Comparison of ENCODE assay signal across 1 cellular context in the genomic region with DNA sequence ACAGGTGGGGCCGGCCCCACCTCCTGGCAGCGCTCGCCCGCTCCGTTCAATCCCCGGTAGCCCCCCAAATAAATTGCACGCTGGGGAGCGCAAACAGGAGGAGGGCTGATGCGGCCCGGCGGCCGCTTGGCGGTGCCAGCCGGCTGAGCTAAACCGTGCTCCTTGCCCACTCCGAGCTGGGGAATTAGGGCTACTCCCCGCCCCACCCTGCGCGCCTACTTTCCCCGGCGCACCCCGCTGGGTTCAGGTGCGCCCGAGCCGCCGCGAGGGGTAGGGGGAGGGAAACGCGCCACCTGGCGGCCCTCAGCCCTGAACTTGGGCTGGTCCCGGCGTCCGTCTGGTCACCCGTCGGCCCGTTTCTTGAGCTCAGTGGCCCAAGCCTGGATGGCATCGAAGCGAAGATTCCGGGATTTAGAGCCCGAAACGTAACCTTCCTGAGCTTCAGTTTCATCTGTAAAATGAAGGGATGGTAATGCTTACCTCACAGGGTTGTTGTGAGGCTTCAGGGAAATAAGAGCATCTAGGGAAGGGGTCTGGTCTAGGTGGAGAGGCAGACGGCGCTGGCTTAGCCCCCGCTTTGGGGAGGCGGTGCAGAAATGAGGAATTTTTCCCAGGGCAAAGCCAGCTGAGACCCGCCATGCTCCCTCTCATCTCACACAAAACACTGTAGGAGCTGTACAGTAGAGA.
TF ChIP-seq lines count a peak whose summit lies in the region.

No MANE protein-coding gene starts in this region.

TF ChIP-seq in HepG2, 621 proteins besides CTCF, POLR2A, EP300 and RAD21 (continued from another document and continues in another):
- TF ChIP-seq, protein P1, sequence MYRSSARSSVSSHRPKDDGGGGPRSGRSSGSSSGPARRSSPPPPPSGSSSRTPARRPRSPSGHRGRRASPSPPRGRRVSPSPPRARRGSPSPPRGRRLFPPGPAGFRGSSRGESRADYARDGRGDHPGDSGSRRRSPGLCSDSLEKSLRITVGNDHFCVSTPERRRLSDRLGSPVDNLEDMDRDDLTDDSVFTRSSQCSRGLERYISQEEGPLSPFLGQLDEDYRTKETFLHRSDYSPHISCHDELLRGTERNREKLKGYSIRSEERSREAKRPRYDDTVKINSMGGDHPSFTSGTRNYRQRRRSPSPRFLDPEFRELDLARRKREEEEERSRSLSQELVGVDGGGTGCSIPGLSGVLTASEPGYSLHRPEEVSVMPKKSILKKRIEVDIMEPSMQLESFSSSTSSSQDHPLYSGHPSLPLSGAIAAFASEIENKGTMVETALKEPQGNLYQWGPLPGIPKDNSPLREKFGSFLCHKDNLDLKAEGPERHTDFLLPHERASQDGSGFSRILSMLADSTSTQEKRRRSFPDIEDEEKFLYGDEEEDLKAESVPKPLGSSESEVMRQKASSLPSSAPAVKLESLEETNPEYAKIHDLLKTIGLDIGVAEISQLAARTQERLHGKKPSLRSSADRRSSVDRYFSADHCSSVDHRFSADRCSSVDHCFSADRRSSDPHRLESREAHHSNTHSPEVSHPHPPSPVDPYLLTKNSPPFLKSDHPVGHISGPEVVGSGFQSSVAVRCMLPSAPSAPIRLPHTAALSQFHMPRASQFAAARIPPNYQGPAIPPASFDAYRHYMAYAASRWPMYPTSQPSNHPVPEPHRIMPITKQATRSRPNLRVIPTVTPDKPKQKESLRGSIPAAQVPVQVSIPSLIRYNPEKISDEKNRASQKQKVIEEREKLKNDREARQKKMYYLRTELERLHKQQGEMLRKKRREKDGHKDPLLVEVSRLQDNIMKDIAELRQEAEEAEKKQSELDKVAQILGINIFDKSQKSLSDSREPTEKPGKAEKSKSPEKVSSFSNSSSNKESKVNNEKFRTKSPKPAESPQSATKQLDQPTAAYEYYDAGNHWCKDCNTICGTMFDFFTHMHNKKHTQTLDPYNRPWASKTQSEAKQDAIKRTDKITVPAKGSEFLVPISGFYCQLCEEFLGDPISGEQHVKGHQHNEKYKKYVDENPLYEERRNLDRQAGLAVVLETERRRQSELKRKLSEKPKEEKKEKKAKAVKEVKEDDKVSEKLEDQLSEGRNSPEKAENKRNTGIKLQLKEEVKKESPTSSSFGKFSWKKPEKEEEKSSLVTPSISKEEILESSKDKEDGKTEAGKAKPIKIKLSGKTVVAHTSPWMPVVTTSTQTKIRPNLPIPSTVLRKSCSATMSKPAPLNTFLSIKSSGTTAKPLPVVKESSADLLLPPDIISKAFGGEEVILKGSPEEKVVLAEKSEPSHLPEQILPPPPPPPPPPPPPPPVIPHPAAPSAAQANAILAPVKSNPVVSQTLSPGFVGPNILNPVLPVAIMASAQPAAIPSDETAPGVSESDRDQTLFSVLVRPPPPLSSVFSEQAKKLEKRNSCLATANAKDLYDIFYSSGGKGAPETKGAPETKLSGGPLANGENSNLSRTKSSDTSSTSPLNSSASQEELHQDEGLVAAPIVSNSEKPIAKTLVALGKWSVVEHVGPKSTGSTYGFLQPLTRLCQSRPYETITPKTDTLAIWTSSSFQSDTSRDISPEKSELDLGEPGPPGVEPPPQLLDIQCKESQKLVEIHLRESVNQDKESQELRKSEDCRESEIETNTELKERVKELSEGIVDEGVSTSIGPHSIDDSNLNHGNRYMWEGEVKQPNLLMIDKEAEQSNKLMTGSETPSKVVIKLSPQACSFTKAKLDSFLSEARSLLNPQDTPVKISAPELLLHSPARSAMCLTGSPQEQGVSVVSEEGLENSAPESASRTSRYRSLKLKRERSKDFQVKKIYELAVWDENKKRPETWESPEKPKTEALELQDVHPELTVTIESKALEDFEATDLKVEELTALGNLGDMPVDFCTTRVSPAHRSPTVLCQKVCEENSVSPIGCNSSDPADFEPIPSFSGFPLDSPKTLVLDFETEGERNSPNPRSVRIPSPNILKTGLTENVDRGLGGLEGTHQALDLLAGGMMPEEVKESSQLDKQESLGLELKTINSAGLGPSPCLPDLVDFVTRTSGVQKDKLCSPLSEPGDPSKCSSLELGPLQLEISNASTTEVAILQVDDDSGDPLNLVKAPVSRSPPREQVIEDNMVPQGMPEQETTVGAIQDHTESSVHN (CRISPR knock-in tag; IDR thresholded peaks at IDR 0.05) = no peak
- TF ChIP-seq ZNF274 (CRISPR knock-in tag; IDR thresholded peaks at IDR 0.05) (no peak), ZKSCAN1 (IDR thresholded peaks at IDR 0.05; ENCODE audit: low read length) (no peak), TAF1 (CRISPR knock-in tag; IDR thresholded peaks at IDR 0.05) (no peak), GATAD2A (CRISPR knock-in tag; IDR thresholded peaks at IDR 0.05) (peak; percentile 76), ZNF292 (CRISPR knock-in tag; IDR thresholded peaks at IDR 0.05; ENCODE audit: borderline replicate concordance, low read depth) (no peak), ZNF30 (CRISPR knock-in tag; IDR thresholded peaks at IDR 0.05) (no peak), ATF1 (CRISPR knock-in tag; IDR thresholded peaks at IDR 0.05) (no peak), SMC3 (IDR thresholded peaks at IDR 0.05; ENCODE audit: low read length) (peak; percentile 34; the same call in 1 of the 2 replicates), BRD4 (CRISPR knock-in tag; IDR thresholded peaks at IDR 0.05) (no peak), ZNF432 (CRISPR knock-in tag; IDR thresholded peaks at IDR 0.05; ENCODE audit: borderline replicate concordance) (no peak), ATF7 (IDR thresholded peaks at IDR 0.05) (no peak), ATF7 (CRISPR knock-in tag; IDR thresholded peaks at IDR 0.05) (no peak), CHD2 (IDR thresholded peaks at IDR 0.05; ENCODE audit: low read depth, low read length) (no peak), HOXA3 (CRISPR knock-in tag; IDR thresholded peaks at IDR 0.05) (0 out of 2 replicates have a peak, but pooled peaks have one; percentile 15)
- TF ChIP-seq, protein P2, sequence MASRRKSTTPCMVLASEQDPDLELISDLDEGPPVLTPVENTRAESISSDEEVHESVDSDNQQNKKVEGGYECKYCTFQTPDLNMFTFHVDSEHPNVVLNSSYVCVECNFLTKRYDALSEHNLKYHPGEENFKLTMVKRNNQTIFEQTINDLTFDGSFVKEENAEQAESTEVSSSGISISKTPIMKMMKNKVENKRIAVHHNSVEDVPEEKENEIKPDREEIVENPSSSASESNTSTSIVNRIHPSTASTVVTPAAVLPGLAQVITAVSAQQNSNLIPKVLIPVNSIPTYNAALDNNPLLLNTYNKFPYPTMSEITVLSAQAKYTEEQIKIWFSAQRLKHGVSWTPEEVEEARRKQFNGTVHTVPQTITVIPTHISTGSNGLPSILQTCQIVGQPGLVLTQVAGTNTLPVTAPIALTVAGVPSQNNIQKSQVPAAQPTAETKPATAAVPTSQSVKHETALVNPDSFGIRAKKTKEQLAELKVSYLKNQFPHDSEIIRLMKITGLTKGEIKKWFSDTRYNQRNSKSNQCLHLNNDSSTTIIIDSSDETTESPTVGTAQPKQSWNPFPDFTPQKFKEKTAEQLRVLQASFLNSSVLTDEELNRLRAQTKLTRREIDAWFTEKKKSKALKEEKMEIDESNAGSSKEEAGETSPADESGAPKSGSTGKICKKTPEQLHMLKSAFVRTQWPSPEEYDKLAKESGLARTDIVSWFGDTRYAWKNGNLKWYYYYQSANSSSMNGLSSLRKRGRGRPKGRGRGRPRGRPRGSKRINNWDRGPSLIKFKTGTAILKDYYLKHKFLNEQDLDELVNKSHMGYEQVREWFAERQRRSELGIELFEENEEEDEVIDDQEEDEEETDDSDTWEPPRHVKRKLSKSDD (CRISPR knock-in tag; IDR thresholded peaks at IDR 0.05; ENCODE audit: low read depth) = no peak
- TF ChIP-seq, protein P3, sequence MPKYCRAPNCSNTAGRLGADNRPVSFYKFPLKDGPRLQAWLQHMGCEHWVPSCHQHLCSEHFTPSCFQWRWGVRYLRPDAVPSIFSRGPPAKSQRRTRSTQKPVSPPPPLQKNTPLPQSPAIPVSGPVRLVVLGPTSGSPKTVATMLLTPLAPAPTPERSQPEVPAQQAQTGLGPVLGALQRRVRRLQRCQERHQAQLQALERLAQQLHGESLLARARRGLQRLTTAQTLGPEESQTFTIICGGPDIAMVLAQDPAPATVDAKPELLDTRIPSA (CRISPR knock-in tag; IDR thresholded peaks at IDR 0.05; ENCODE audit: borderline replicate concordance) = no peak
- TF ChIP-seq, protein P4, sequence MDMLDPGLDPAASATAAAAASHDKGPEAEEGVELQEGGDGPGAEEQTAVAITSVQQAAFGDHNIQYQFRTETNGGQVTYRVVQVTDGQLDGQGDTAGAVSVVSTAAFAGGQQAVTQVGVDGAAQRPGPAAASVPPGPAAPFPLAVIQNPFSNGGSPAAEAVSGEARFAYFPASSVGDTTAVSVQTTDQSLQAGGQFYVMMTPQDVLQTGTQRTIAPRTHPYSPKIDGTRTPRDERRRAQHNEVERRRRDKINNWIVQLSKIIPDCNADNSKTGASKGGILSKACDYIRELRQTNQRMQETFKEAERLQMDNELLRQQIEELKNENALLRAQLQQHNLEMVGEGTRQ (IDR thresholded peaks at IDR 0.05; ENCODE audit: low read depth, low read length) = no peak
- TF ChIP-seq, protein P4 (CRISPR knock-in tag; IDR thresholded peaks at IDR 0.05; ENCODE audit: borderline replicate concordance) = no peak
- TF ChIP-seq, protein P5, sequence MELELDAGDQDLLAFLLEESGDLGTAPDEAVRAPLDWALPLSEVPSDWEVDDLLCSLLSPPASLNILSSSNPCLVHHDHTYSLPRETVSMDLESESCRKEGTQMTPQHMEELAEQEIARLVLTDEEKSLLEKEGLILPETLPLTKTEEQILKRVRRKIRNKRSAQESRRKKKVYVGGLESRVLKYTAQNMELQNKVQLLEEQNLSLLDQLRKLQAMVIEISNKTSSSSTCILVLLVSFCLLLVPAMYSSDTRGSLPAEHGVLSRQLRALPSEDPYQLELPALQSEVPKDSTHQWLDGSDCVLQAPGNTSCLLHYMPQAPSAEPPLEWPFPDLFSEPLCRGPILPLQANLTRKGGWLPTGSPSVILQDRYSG (CRISPR knock-in tag; IDR thresholded peaks at IDR 0.05) = no peak; the same call in 1 of the 2 replicates
- TF ChIP-seq, protein P6, sequence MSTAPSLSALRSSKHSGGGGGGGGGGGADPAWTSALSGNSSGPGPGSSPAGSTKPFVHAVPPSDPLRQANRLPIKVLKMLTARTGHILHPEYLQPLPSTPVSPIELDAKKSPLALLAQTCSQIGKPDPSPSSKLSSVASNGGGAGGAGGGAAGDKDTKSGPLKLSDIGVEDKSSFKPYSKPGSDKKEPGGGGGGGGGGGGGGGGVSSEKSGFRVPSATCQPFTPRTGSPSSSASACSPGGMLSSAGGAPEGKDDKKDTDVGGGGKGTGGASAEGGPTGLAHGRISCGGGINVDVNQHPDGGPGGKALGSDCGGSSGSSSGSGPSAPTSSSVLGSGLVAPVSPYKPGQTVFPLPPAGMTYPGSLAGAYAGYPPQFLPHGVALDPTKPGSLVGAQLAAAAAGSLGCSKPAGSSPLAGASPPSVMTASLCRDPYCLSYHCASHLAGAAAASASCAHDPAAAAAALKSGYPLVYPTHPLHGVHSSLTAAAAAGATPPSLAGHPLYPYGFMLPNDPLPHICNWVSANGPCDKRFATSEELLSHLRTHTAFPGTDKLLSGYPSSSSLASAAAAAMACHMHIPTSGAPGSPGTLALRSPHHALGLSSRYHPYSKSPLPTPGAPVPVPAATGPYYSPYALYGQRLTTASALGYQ (CRISPR knock-in tag; IDR thresholded peaks at IDR 0.05) = no peak
- TF ChIP-seq, protein P7, sequence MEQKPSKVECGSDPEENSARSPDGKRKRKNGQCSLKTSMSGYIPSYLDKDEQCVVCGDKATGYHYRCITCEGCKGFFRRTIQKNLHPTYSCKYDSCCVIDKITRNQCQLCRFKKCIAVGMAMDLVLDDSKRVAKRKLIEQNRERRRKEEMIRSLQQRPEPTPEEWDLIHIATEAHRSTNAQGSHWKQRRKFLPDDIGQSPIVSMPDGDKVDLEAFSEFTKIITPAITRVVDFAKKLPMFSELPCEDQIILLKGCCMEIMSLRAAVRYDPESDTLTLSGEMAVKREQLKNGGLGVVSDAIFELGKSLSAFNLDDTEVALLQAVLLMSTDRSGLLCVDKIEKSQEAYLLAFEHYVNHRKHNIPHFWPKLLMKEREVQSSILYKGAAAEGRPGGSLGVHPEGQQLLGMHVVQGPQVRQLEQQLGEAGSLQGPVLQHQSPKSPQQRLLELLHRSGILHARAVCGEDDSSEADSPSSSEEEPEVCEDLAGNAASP (CRISPR knock-in tag; IDR thresholded peaks at IDR 0.05; ENCODE audit: borderline replicate concordance) = no peak; the same call in 1 of the 2 replicates
- TF ChIP-seq, protein P8, sequence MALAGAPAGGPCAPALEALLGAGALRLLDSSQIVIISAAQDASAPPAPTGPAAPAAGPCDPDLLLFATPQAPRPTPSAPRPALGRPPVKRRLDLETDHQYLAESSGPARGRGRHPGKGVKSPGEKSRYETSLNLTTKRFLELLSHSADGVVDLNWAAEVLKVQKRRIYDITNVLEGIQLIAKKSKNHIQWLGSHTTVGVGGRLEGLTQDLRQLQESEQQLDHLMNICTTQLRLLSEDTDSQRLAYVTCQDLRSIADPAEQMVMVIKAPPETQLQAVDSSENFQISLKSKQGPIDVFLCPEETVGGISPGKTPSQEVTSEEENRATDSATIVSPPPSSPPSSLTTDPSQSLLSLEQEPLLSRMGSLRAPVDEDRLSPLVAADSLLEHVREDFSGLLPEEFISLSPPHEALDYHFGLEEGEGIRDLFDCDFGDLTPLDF (CRISPR knock-in tag; IDR thresholded peaks at IDR 0.05) = peak; percentile 65; the same call in 1 of the 2 replicates
- TF ChIP-seq, protein P9, sequence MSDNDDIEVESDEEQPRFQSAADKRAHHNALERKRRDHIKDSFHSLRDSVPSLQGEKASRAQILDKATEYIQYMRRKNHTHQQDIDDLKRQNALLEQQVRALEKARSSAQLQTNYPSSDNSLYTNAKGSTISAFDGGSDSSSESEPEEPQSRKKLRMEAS (IDR thresholded peaks at IDR 0.05) = no peak
- TF ChIP-seq, protein P10, sequence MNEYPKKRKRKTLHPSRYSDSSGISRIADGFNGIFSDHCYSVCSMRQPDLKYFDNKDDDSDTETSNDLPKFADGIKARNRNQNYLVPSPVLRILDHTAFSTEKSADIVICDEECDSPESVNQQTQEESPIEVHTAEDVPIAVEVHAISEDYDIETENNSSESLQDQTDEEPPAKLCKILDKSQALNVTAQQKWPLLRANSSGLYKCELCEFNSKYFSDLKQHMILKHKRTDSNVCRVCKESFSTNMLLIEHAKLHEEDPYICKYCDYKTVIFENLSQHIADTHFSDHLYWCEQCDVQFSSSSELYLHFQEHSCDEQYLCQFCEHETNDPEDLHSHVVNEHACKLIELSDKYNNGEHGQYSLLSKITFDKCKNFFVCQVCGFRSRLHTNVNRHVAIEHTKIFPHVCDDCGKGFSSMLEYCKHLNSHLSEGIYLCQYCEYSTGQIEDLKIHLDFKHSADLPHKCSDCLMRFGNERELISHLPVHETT (CRISPR knock-in tag; conservative IDR thresholded peaks at IDR 0.05) = no peak
- TF ChIP-seq, protein P11, sequence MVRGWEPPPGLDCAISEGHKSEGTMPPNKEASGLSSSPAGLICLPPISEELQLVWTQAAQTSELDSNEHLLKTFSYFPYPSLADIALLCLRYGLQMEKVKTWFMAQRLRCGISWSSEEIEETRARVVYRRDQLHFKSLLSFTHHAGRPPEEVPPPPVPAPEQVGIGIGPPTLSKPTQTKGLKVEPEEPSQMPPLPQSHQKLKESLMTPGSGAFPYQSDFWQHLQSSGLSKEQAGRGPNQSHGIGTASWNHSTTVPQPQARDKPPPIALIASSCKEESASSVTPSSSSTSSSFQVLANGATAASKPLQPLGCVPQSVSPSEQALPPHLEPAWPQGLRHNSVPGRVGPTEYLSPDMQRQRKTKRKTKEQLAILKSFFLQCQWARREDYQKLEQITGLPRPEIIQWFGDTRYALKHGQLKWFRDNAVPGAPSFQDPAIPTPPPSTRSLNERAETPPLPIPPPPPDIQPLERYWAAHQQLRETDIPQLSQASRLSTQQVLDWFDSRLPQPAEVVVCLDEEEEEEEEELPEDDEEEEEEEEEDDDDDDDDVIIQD (CRISPR knock-in tag; IDR thresholded peaks at IDR 0.05; ENCODE audit: low read depth) = no peak
